8 cellular contexts compared by ENCODE assay signal in the genomic region with DNA sequence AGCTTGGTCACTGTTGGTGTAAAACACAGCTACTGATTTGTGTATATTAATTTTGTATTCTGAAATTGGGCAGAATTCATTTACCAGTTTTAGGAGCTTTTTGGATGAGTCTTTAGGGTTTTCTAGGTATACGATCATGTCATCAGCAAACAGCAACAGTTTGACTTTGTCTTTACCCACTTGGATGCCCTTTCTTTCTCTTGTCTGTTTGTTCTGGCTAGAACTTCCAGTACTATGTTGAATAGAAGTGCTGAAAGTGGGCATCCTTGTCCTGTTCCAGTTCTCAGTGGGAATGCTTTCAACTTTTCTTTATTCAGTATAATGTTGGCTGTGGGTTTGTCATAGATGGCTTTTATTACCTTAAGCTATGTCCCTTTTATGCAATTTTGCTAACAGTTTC. TPM values are rescaled to one million over a fixed set of nuclear protein-coding genes. Genes with fewer than 3 reads are reported as not detected.
"Had no signal": no experiment of that assay in that cellular context is flagged by ENCODE, and none has a peak within 500 bp of the region (broad histone marks: within the 10 kb centered on the region; RNA-seq: fewer than 3 reads in every experiment).

No MANE protein-coding gene starts in this region.

RNA-seq across cellular contexts. Expression of gene PRLHR, which starts 49.8 kb away (rescaled TPM):
- total RNA-seq: subcutaneous adipose tissue, suprapubic skin, thoracic aorta, thyroid gland, tibial nerve, transverse colon, upper lobe of right lung, ureter had no signal
